ENCODE assay signal across 21 cellular contexts in genomic region chr10:129710510-129710847, GRCh38.
"Had no signal": no experiment of that assay in that cellular context is flagged by ENCODE, and none has a peak within 500 bp of the region (broad histone marks: within the 10 kb centered on the region; RNA-seq: fewer than 3 reads in every experiment).

No MANE protein-coding gene starts in this region.

- H3K9me3 ChIP-seq: left ventricle myocardium inferior, neutrophil, ovary, prostate gland, upper lobe of right lung had no signal

- H3K27ac ChIP-seq: left ventricle myocardium inferior, neutrophil, ovary, prostate gland, upper lobe of right lung had no signal

- H3K27me3 ChIP-seq: neutrophil, ovary, upper lobe of right lung had no signal

- H3K27ac Mint-ChIP-seq: activated CD4-positive, alpha-beta T cell treated with anti-CD3 and anti-CD28 coated beads, Interleukin-2, amount 10 ng/mL, durations not matched to agents 24 days and 14 days; activated CD8-positive, alpha-beta memory T cell treated with anti-CD3 and anti-CD28 coated beads, Interleukin-2, amount 10 ng/mL, durations not matched to agents 7 days and 5 days; activated CD8-positive, alpha-beta T cell treated with anti-CD3 and anti-CD28 coated beads for 36 hours; activated naive CD4-positive, alpha-beta T cell treated with anti-CD3 and anti-CD28 coated beads, Interleukin-2, amount 50 U/mL, for 24 hours; brain; natural killer cell had no signal

- H3K36me3 ChIP-seq: left ventricle myocardium inferior, neutrophil, ovary, prostate gland had no signal

- DNase-seq: activated CD4-positive, alpha-beta T cell treated with anti-CD3 and anti-CD28 coated beads, Interleukin-2, amount 10 ng/mL, durations not matched to agents 24 days and 14 days; activated CD8-positive, alpha-beta memory T cell treated with anti-CD3 and anti-CD28 coated beads, Interleukin-2, amount 10 ng/mL, durations not matched to agents 7 days and 5 days; activated CD8-positive, alpha-beta T cell treated with anti-CD3 and anti-CD28 coated beads for 36 hours; activated gamma-delta T cell; activated T-cell treated with anti-CD3 and anti-CD28 coated beads for 4 hours; anterior cingulate cortex; erythroblast; foreskin fibroblast; kidney glomerular epithelial cell; left ventricle myocardium inferior; midbrain; natural killer cell; ovary; stimulated activated CD4-positive, alpha-beta T cell treated with anti-CD3 and anti-CD28 coated beads, Interleukin-4, amount 100 ng/mL, for 24 hours; stimulated activated naive CD8-positive, alpha-beta T cell treated with anti-CD3 and anti-CD28 coated beads, Interleukin-15, Interleukin-2, amounts not matched to agents 100 U/mL and 50 U/mL, for 24 hours; upper lobe of right lung had no signal

- H3K36me3 Mint-ChIP-seq: brain, natural killer cell had no signal

- H3K4me3 Mint-ChIP-seq: activated CD4-positive, alpha-beta T cell treated with anti-CD3 and anti-CD28 coated beads, Interleukin-2, amount 10 ng/mL, durations not matched to agents 24 days and 14 days; activated CD8-positive, alpha-beta memory T cell treated with anti-CD3 and anti-CD28 coated beads, Interleukin-2, amount 10 ng/mL, durations not matched to agents 7 days and 5 days; activated CD8-positive, alpha-beta T cell treated with anti-CD3 and anti-CD28 coated beads for 36 hours; activated naive CD4-positive, alpha-beta T cell treated with anti-CD3 and anti-CD28 coated beads, Interleukin-2, amount 50 U/mL, for 24 hours; brain; natural killer cell had no signal

- H3K4me3 ChIP-seq: left ventricle myocardium inferior, ovary, prostate gland, upper lobe of right lung had no signal

- H3K27me3 Mint-ChIP-seq: activated CD4-positive, alpha-beta T cell treated with anti-CD3 and anti-CD28 coated beads, Interleukin-2, amount 10 ng/mL, durations not matched to agents 24 days and 14 days; activated CD8-positive, alpha-beta memory T cell treated with anti-CD3 and anti-CD28 coated beads, Interleukin-2, amount 10 ng/mL, durations not matched to agents 7 days and 5 days; activated CD8-positive, alpha-beta T cell treated with anti-CD3 and anti-CD28 coated beads for 36 hours; activated naive CD4-positive, alpha-beta T cell treated with anti-CD3 and anti-CD28 coated beads, Interleukin-2, amount 50 U/mL, for 24 hours had no signal

- ATAC-seq: activated CD4-positive, CD25-positive, alpha-beta regulatory T cell treated with anti-CD3 and anti-CD28 coated beads, Interleukin-2, amount 50 U/mL, for 24 hours; activated CD8-positive, alpha-beta memory T cell treated with anti-CD3 and anti-CD28 coated beads, Interleukin-2, amount 10 ng/mL, durations not matched to agents 7 days and 5 days; activated CD8-positive, alpha-beta T cell treated with anti-CD3 and anti-CD28 coated beads for 36 hours; stimulated activated naive CD8-positive, alpha-beta T cell treated with anti-CD3 and anti-CD28 coated beads, Interleukin-15, Interleukin-2, amounts not matched to agents 100 U/mL and 50 U/mL, for 24 hours; upper lobe of right lung had no signal

- H3K4me1 Mint-ChIP-seq: activated CD4-positive, alpha-beta T cell treated with anti-CD3 and anti-CD28 coated beads, Interleukin-2, amount 10 ng/mL, durations not matched to agents 24 days and 14 days; activated CD8-positive, alpha-beta memory T cell treated with anti-CD3 and anti-CD28 coated beads, Interleukin-2, amount 10 ng/mL, durations not matched to agents 7 days and 5 days; activated naive CD4-positive, alpha-beta T cell treated with anti-CD3 and anti-CD28 coated beads, Interleukin-2, amount 50 U/mL, for 24 hours; natural killer cell had no signal

- H3K9me3 Mint-ChIP-seq: activated CD4-positive, alpha-beta T cell treated with anti-CD3 and anti-CD28 coated beads, Interleukin-2, amount 10 ng/mL, durations not matched to agents 24 days and 14 days; activated CD8-positive, alpha-beta T cell treated with anti-CD3 and anti-CD28 coated beads for 36 hours; activated naive CD4-positive, alpha-beta T cell treated with anti-CD3 and anti-CD28 coated beads, Interleukin-2, amount 50 U/mL, for 24 hours; brain; natural killer cell had no signal
